In the genomic region with DNA sequence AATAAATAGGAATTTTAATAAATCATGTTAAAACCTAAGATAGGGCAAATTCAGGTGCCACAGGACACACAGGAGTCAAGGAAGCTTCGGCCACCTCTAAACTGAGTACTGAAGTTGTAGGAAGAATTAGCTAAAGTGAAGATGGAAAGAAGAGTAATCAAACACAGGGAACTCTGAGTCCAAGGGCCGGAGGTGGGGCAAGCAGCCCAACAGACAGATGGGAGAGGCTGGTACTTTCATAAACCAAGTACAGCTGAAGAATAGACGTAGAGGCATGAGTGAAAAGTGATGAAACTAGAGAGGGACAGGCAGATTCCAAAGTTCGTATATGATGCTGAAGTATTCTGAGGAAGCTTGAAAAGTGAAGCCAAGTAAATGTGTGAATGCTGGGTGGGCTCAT, we compare ENCODE assay signal across 15 cellular contexts.
A peak's percentile ranks its signal among the peaks of the same experiment; 100 is the strongest.
DNase-seq lines count a peak whose midpoint lies in the region; ATAC-seq and TF ChIP-seq lines count a peak whose summit lies in the region.
"Had no signal": no experiment of that assay in that cellular context is flagged by ENCODE, and none has a peak within 500 bp of the region (broad histone marks: within the 10 kb centered on the region; RNA-seq: fewer than 3 reads in every experiment).

No MANE protein-coding gene starts in this region.

- WGBS in adrenal gland, 4 donors = 82 to 94% (median 90%) methylated on average over 4 of the region's 4 CpGs
- 54 to 56% methylated on average over 2 to 4 of the region's 4 CpGs for WGBS in transverse colon (ENCODE audit: low coverage in 1 of 2), 2 donors

- H3K27me3 ChIP-seq in adrenal gland (no peaks in the 10 kb centered on the region), transverse colon (no peaks in the 10 kb centered on the region)

- no peak for TF ChIP-seq POLR2A in adrenal gland (IDR thresholded peaks at IDR 0.05)
- TF ChIP-seq POLR2A in transverse colon (IDR thresholded peaks at IDR 0.05) = no peak

- CTCF ChIA-PET in activated naive CD4-positive, alpha-beta T cell treated with anti-CD3 and anti-CD28 coated beads, Interleukin-2, amount 10 ng/mL, durations not matched to agents 7 days and 5 days (lab: Charles Lee) = no interaction called here

- peak overlapping the region; percentile 40 for H3K27ac Mint-ChIP-seq in activated naive CD4-positive, alpha-beta T cell treated with anti-CD3 and anti-CD28 coated beads, Interleukin-2, amount 10 ng/mL, durations not matched to agents 7 days and 5 days
- H3K27ac Mint-ChIP-seq in activated T-helper 17 cell treated with anti-CD3 and anti-CD28 coated beads, Interleukin-2, amount 50 U/mL, for 72 hours = no peak overlapping the region

- H3K4me1 ChIP-seq in adrenal gland (replicated peaks in 1 of 2) (peaks cover 11 to 21% of the 10 kb centered on the region in 2 donors), transverse colon (peaks cover 0 to 41% (median 7%) of the 10 kb centered on the region in 4 donors)

- H3K27ac ChIP-seq in adrenal gland = peak overlapping the region in 3 of 5 donors; percentile 46 to 62 (median 56)
- H3K27ac ChIP-seq in transverse colon = peak overlapping the region in 2 of 4 donors; percentile 28 to 54

- H3K36me3 Mint-ChIP-seq in activated naive CD4-positive, alpha-beta T cell treated with anti-CD3 and anti-CD28 coated beads, Interleukin-2, amount 10 ng/mL, durations not matched to agents 7 days and 5 days = no peaks in the 10 kb centered on the region
- no peaks in the 10 kb centered on the region for H3K36me3 Mint-ChIP-seq in activated T-helper 17 cell treated with anti-CD3 and anti-CD28 coated beads, Interleukin-2, amount 50 U/mL, for 72 hours (ENCODE audit: low read depth)

- no peaks in the 10 kb centered on the region for H3K9me3 Mint-ChIP-seq in activated naive CD4-positive, alpha-beta T cell treated with anti-CD3 and anti-CD28 coated beads, Interleukin-2, amount 10 ng/mL, durations not matched to agents 7 days and 5 days
- no peaks in the 10 kb centered on the region for H3K9me3 Mint-ChIP-seq in activated T-helper 17 cell treated with anti-CD3 and anti-CD28 coated beads, Interleukin-2, amount 50 U/mL, for 72 hours
- H3K9me3 Mint-ChIP-seq: CD4-positive, alpha-beta memory T cell had no signal

- no peaks in the 10 kb centered on the region for H3K36me3 ChIP-seq in adrenal gland (replicated peaks in 1 of 2)
- H3K36me3 ChIP-seq in transverse colon = no peaks in the 10 kb centered on the region

- no peak overlapping the region for H3K4me3 Mint-ChIP-seq in activated naive CD4-positive, alpha-beta T cell treated with anti-CD3 and anti-CD28 coated beads, Interleukin-2, amount 10 ng/mL, durations not matched to agents 7 days and 5 days
- no peak overlapping the region for H3K4me3 Mint-ChIP-seq in activated T-helper 17 cell treated with anti-CD3 and anti-CD28 coated beads, Interleukin-2, amount 50 U/mL, for 72 hours
- H3K4me3 Mint-ChIP-seq: CD4-positive, alpha-beta memory T cell had no signal

- no peaks in the 10 kb centered on the region for H3K4me1 Mint-ChIP-seq in activated naive CD4-positive, alpha-beta T cell treated with anti-CD3 and anti-CD28 coated beads, Interleukin-2, amount 10 ng/mL, durations not matched to agents 7 days and 5 days
- peaks cover 5% of the 10 kb centered on the region for H3K4me1 Mint-ChIP-seq in activated T-helper 17 cell treated with anti-CD3 and anti-CD28 coated beads, Interleukin-2, amount 50 U/mL, for 72 hours

- TF ChIP-seq CTCF in adrenal gland (IDR thresholded peaks at IDR 0.05) = no peak
- no peak for TF ChIP-seq CTCF in transverse colon (IDR thresholded peaks at IDR 0.05)

- ATAC-seq in left colon = peak; percentile 93
- ATAC-seq in HG03095 (IDR thresholded peaks at IDR 0.05; ENCODE audit: unreplicated experiment) = no peak
- no peak for ATAC-seq in activated T-helper 17 cell treated with anti-CD3 and anti-CD28 coated beads, Interleukin-2, amount 50 U/mL, for 72 hours (replicated peaks)
- ATAC-seq: K562 had no signal

- in situ Hi-C loops in transverse colon (cut with MboI; ENCODE audit: low pct_ligation_motif_present in 1 of 4, low pct_unique_long_range_greater_than_20kb in 1 of 4, low sequenced_read_pairs in 3 of 4) = no loop called here

- DNase-seq in activated naive CD4-positive, alpha-beta T cell treated with anti-CD3 and anti-CD28 coated beads, Interleukin-2, amount 10 ng/mL, durations not matched to agents 7 days and 5 days = no peak
- no peak for DNase-seq in activated naive CD4-positive, alpha-beta T cell treated with Interleukin-2 at 50 U/mL for 16 hours
- no peak for DNase-seq in adrenal gland
- DNase-seq in left colon = peak; percentile 54 to 60
- DNase-seq in transverse colon = peak; percentile 59
- DNase-seq: Calu3, DMS79, NCI-H1105 treated with DMSO at 0.1 percent for 48 hours, NCI-H1694, NCI-H510A treated with DMSO at 0.1 percent for 48 hours, NCI-H774 had no signal

- no peaks in the 10 kb centered on the region for H3K9me3 ChIP-seq in adrenal gland (replicated peaks in 1 of 3)
- no peaks in the 10 kb centered on the region for H3K9me3 ChIP-seq in transverse colon

- no peaks in the 10 kb centered on the region for H3K27me3 Mint-ChIP-seq in activated naive CD4-positive, alpha-beta T cell treated with anti-CD3 and anti-CD28 coated beads, Interleukin-2, amount 10 ng/mL, durations not matched to agents 7 days and 5 days
- H3K27me3 Mint-ChIP-seq in activated T-helper 17 cell treated with anti-CD3 and anti-CD28 coated beads, Interleukin-2, amount 50 U/mL, for 72 hours = no peaks in the 10 kb centered on the region
- H3K27me3 Mint-ChIP-seq: CD4-positive, alpha-beta memory T cell had no signal

- no peak overlapping the region for H3K4me3 ChIP-seq in adrenal gland
- no peak overlapping the region for H3K4me3 ChIP-seq in transverse colon
- H3K4me3 ChIP-seq: K562 had no signal

- intact Hi-C loops in adrenal gland (cut with DNase I) (no loop called here), left colon (cut with DNase I, micrococcal nuclease) (no loop called here), transverse colon (cut with DNase I; ENCODE audit: low total_unique reads) (no loop called here)

- TF ChIP-seq EP300 in transverse colon (IDR thresholded peaks at IDR 0.05; ENCODE audit: low read depth) = no peak

Comparison
In these comparisons a context has a peak if more than half of its experiments do, and no peak if none do; other contexts are left out.
1. DNase-seq: peak in left colon (2 of 2) and transverse colon (single experiment); none in activated naive CD4-positive, alpha-beta T cell treated with anti-CD3 and anti-CD28 coated beads, Interleukin-2, amount 10 ng/mL, durations not matched to agents 7 days and 5 days (single experiment), activated naive CD4-positive, alpha-beta T cell treated with Interleukin-2 at 50 U/mL for 16 hours (single experiment) and adrenal gland (0 of 7).